Comparison of ENCODE assay signal across 16 cellular contexts in the genomic region with DNA sequence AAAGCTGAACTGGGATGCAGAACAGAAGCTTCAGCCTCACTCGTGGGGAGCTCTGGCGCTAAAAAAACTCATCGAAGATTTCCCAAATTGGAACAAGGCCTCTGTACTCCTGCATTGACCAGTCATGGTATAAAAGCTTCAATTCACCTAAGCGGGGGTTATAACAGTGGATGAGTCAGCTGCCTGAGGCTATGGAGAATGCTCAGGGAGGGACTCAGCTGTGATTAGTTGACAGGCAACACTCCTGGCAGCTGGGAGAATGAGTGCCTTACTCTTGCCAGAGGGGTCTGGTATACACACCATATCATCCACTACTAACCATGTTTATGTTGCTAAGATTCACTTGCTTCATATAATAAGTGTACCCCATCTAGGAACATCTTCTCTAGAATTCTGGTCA.
A peak's percentile ranks its signal among the peaks of the same experiment; 100 is the strongest.
DNase-seq lines count a peak whose midpoint lies in the region; ATAC-seq, FAIRE-seq and TF ChIP-seq lines count a peak whose summit lies in the region.
"Had no signal": no experiment of that assay in that cellular context is flagged by ENCODE, and none has a peak within 500 bp of the region (broad histone marks: within the 10 kb centered on the region; RNA-seq: fewer than 3 reads in every experiment).

No MANE protein-coding gene starts in this region.

- H2BK5ac ChIP-seq in mesenchymal stem cell (ENCODE audit: low read depth, low read length, poor library complexity, severe bottlenecking) = no peak overlapping the region

- H3K27ac Mint-ChIP-seq in astrocyte (ENCODE audit: unreplicated experiment) = peak overlapping the region; percentile 48
- H3K27ac Mint-ChIP-seq: activated naive CD4-positive, alpha-beta T cell treated with anti-CD3 and anti-CD28 coated beads, Interleukin-2, amount 50 U/mL, for 72 hours; CD4-positive, CD25-positive, alpha-beta regulatory T cell; nephron progenitor cell had no signal

- H3K9me3 Mint-ChIP-seq in astrocyte (ENCODE audit: unreplicated experiment) = peaks cover 3% of the 10 kb centered on the region

- no peak overlapping the region for H2BK120ac ChIP-seq in mesenchymal stem cell (ENCODE audit: low read depth, low read length)

- no peaks in the 10 kb centered on the region for H3K27me3 Mint-ChIP-seq in astrocyte (ENCODE audit: low read depth, unreplicated experiment)
- H3K27me3 Mint-ChIP-seq: CD4-positive, CD25-positive, alpha-beta regulatory T cell had no signal

- FAIRE-seq in HTR-8/SVneo (lab: Jason Lieb, UNC) = peak; percentile 94
- no peak for FAIRE-seq in astrocyte (lab: Jason Lieb, UNC)

- WGBS in mesenchymal stem cell = 98% methylated on average over 3 of the region's 4 CpGs

- H4K91ac ChIP-seq in mesenchymal stem cell (ENCODE audit: low read length) = no peak overlapping the region

- no peak for ATAC-seq in GM18517 (IDR thresholded peaks at IDR 0.05; ENCODE audit: unreplicated experiment)
- ATAC-seq: activated naive CD4-positive, alpha-beta T cell treated with anti-CD3 and anti-CD28 coated beads, Interleukin-2, amount 50 U/mL, for 72 hours; left lobe of liver had no signal

- H3K4me3 ChIP-seq in astrocyte (ENCODE audit: insufficient read depth, low read depth, low read length) (no peak overlapping the region), mesenchymal stem cell (ENCODE audit: insufficient read depth in 1 of 2, low read depth in 1 of 2, low read length in 2 of 2) (no peak overlapping the region)

- no peak overlapping the region for H3K18ac ChIP-seq in mesenchymal stem cell (ENCODE audit: low read depth in 1 of 2, low read length in 2 of 2)

- H3K23ac ChIP-seq in mesenchymal stem cell (ENCODE audit: low read length in 2 of 2) = no peak overlapping the region

- H4K8ac ChIP-seq in mesenchymal stem cell (ENCODE audit: low read length) = no peak overlapping the region

- H3K36me3 ChIP-seq in astrocyte (ENCODE audit: insufficient read depth, low read length) (no peaks in the 10 kb centered on the region), mesenchymal stem cell (ENCODE audit: control insufficient read depth in 1 of 2, insufficient read depth in 2 of 2, low read depth in 1 of 2, low read length in 2 of 2) (no peaks in the 10 kb centered on the region)

- H3K4me3 Mint-ChIP-seq in astrocyte (ENCODE audit: unreplicated experiment) = no peak overlapping the region
- H3K4me3 Mint-ChIP-seq: CD4-positive, CD25-positive, alpha-beta regulatory T cell; nephron progenitor cell had no signal

- H3K27ac ChIP-seq in astrocyte (ENCODE audit: low read depth, low read length) = no peak overlapping the region
- H3K27ac ChIP-seq in mesenchymal stem cell (ENCODE audit: low read length, poor library complexity, severe bottlenecking) = no peak overlapping the region
- H3K27ac ChIP-seq: VCaP had no signal

- H3K9ac ChIP-seq in astrocyte (ENCODE audit: low read length) (no peak overlapping the region), mesenchymal stem cell (ENCODE audit: low read length) (no peak overlapping the region)

- H3K27me3 ChIP-seq in astrocyte (ENCODE audit: insufficient read depth, low read length) (no peaks in the 10 kb centered on the region), mesenchymal stem cell (ENCODE audit: control insufficient read depth in 1 of 2, insufficient read depth in 1 of 2, low read length in 2 of 2) (no peaks in the 10 kb centered on the region)

- no peaks in the 10 kb centered on the region for H3K79me1 ChIP-seq in mesenchymal stem cell (replicated peaks; ENCODE audit: low read length, poor library complexity, severe bottlenecking)

- H3K36me3 Mint-ChIP-seq in astrocyte (ENCODE audit: low read depth, unreplicated experiment) = no peaks in the 10 kb centered on the region
- H3K36me3 Mint-ChIP-seq: activated naive CD4-positive, alpha-beta T cell treated with anti-CD3 and anti-CD28 coated beads, Interleukin-2, amount 50 U/mL, for 72 hours; CD4-positive, CD25-positive, alpha-beta regulatory T cell had no signal

- H3K4me2 ChIP-seq in astrocyte (ENCODE audit: low read length) = no peak overlapping the region
- H3K4me2 ChIP-seq in mesenchymal stem cell (ENCODE audit: low read length, poor library complexity, severe bottlenecking) = no peak overlapping the region

- no peaks in the 10 kb centered on the region for H3K9me3 ChIP-seq in astrocyte (ENCODE audit: insufficient read depth, low read depth, low read length)
- peaks cover 6% of the 10 kb centered on the region for H3K9me3 ChIP-seq in mesenchymal stem cell (ENCODE audit: control insufficient read depth, low read length)

- DNase-seq in Daoy (ENCODE audit: low read depth) = peak; percentile 90
- peak; percentile 59 for DNase-seq in HTR-8/SVneo (ENCODE audit: insufficient read length, low spot score)
- DNase-seq in astrocyte (ENCODE audit: low read depth) = no peak
- peak; percentile 13 for DNase-seq in mesenchymal stem cell
- DNase-seq in DMS153 (lab: John Stamatoyannopoulos, UW) = no peak
- no peak for DNase-seq in inferior parietal cortex (ENCODE audit: extremely low spot score)
- DNase-seq: activated CD8-positive, alpha-beta memory T cell treated with anti-CD3 and anti-CD28 coated beads, Interleukin-2, amount 50 U/mL, for 4 hours; CD4-positive, CD25-positive, alpha-beta regulatory T cell; cortex of kidney; NCI-H510A treated with DMSO at 0.1 percent for 48 hours; nephron progenitor cell; SHP77 treated with DMSO at 0.1 percent for 48 hours had no signal

- no peak overlapping the region for H2BK15ac ChIP-seq in mesenchymal stem cell (ENCODE audit: low read depth, poor library complexity, severe bottlenecking)

- TF ChIP-seq CTCF in astrocyte (IDR thresholded peaks at IDR 0.05; ENCODE audit: insufficient read depth, low read depth, low read length) = no peak

- H3K4ac ChIP-seq in mesenchymal stem cell (ENCODE audit: low read depth in 1 of 2, low read length in 2 of 2) = no peak overlapping the region

- H2AK5ac ChIP-seq in mesenchymal stem cell (ENCODE audit: low read length, severe bottlenecking) = no peak overlapping the region

- H2BK12ac ChIP-seq in mesenchymal stem cell (ENCODE audit: low read length in 2 of 2) = no peak overlapping the region

- H3K79me2 ChIP-seq in astrocyte (ENCODE audit: insufficient read depth, low read length) = no peaks in the 10 kb centered on the region

- no peaks in the 10 kb centered on the region for H4K20me1 ChIP-seq in astrocyte (ENCODE audit: insufficient read depth, low read length)

- H3K4me1 ChIP-seq in astrocyte (ENCODE audit: insufficient read depth, low read length) (no peaks in the 10 kb centered on the region), mesenchymal stem cell (ENCODE audit: control insufficient read depth, insufficient read depth, low read depth, low read length) (no peaks in the 10 kb centered on the region)

- H3K4me1 Mint-ChIP-seq in astrocyte (ENCODE audit: low read depth, unreplicated experiment) = peaks cover 17% of the 10 kb centered on the region
- H3K4me1 Mint-ChIP-seq: CD4-positive, CD25-positive, alpha-beta regulatory T cell; nephron progenitor cell had no signal

- H3K14ac ChIP-seq in mesenchymal stem cell (ENCODE audit: low read length in 2 of 2) = no peak overlapping the region

- H2AFZ ChIP-seq in astrocyte (ENCODE audit: low read depth, low read length) (no peak overlapping the region), mesenchymal stem cell (ENCODE audit: low read depth, low read length) (no peak overlapping the region)

Comparison
In these comparisons a context has a peak if more than half of its experiments do, and no peak if none do; other contexts are left out.
1. DNase-seq: peak in Daoy (single experiment), HTR-8/SVneo (single experiment) and mesenchymal stem cell (single experiment); none in astrocyte (single experiment), DMS153 (single experiment) and inferior parietal cortex (single experiment).